In genomic region chr3:123730816-123731215, GRCh38 we compare ENCODE assay signal across 22 cellular contexts.
"Had no signal": no experiment of that assay in that cellular context is flagged by ENCODE, and none has a peak within 500 bp of the region (broad histone marks: within the 10 kb centered on the region; RNA-seq: fewer than 3 reads in every experiment).

No MANE protein-coding gene starts in this region.

- H3K9me3 ChIP-seq: colonic mucosa, esophagus squamous epithelium, left lung, prostate gland, sigmoid colon, stomach, thyroid gland had no signal

- ATAC-seq: left lung; naive thymus-derived CD8-positive, alpha-beta T cell; right cardiac atrium; stimulated activated effector memory CD8-positive, alpha-beta T cell treated with anti-CD3 and anti-CD28 coated beads, Interleukin-12 subunit alpha, Interleukin-12 subunit beta, amount 100 ng/mL, for 72 hours had no signal

- H3K27ac ChIP-seq: colonic mucosa, esophagus squamous epithelium, left lung, prostate gland, sigmoid colon, stomach, thyroid gland had no signal

- H3K36me3 ChIP-seq: colonic mucosa, esophagus squamous epithelium, left lung, prostate gland, sigmoid colon, stomach, thyroid gland had no signal

- H3K4me3 ChIP-seq: colonic mucosa, esophagus squamous epithelium, left lung, prostate gland, sigmoid colon, stomach, thyroid gland had no signal

- DNase-seq: colonic mucosa; effector memory CD4-positive, alpha-beta T cell; erythroblast; esophagus squamous epithelium; hypothalamus; immature natural killer cell; islet precursor cell; kidney glomerular epithelial cell; left lung; naive thymus-derived CD8-positive, alpha-beta T cell; nephron progenitor cell; nucleus accumbens; right cardiac atrium; sigmoid colon; stimulated activated CD4-positive, alpha-beta T cell treated with anti-CD3 and anti-CD28 coated beads, Interleukin-2, amount 100 ng/mL, for 24 hours; stimulated activated CD4-positive, alpha-beta T cell treated with anti-CD3 and anti-CD28 coated beads, Interleukin-4, amount 100 ng/mL, for 24 hours; stimulated activated naive CD4-positive, alpha-beta T cell treated with Interleukin-2 at 50 U/mL for 16 hours; stomach; thyroid gland; trophoblast cell had no signal

- H3K4me1 ChIP-seq: colonic mucosa, esophagus squamous epithelium, left lung, prostate gland, stomach, thyroid gland had no signal
